Comparison of ENCODE assay signal across 1 cellular context in genomic region chr16:4836727-4837126, GRCh38.
TF ChIP-seq lines count a peak whose summit lies in the region.

No MANE protein-coding gene starts in this region.

TF ChIP-seq in GM12878, 131 proteins besides CTCF, POLR2A, EP300 and RAD21:
- TF ChIP-seq PBX3 (IDR thresholded peaks at IDR 0.05; ENCODE audit: insufficient replicate concordance, low read depth, low read length): no peak
- TF ChIP-seq POLR2AphosphoS5 (IDR thresholded peaks at IDR 0.05; ENCODE audit: low read length): 0 out of 2 replicates have a peak, but pooled peaks have one; percentile 30
